Comparison of ENCODE assay signal across 1 cellular context in genomic region chr12:6323340-6323994, GRCh38.
A peak's percentile ranks its signal among the peaks of the same experiment; 100 is the strongest.
TF ChIP-seq lines count a peak whose summit lies in the region.

No MANE protein-coding gene starts in this region.

TF ChIP-seq in K562, 482 proteins besides CTCF, POLR2A, EP300 and RAD21 (continued from another document):
- TF ChIP-seq TFE3 (CRISPR knock-in tag; IDR thresholded peaks at IDR 0.05) (no peak), ZNF699 (CRISPR knock-in tag; IDR thresholded peaks at IDR 0.05; ENCODE audit: insufficient replicate concordance) (no peak), SMARCE1 (IDR thresholded peaks at IDR 0.05) (peak; percentile 85), SPI1 (IDR thresholded peaks at IDR 0.05; ENCODE audit: borderline replicate concordance, low read depth, low read length) (no peak), IRF2 (CRISPR knock-in tag; IDR thresholded peaks at IDR 0.05) (no peak), SAFB2 (IDR thresholded peaks at IDR 0.05; ENCODE audit: borderline replicate concordance, low read depth, low read length, severe bottlenecking) (no peak), C11orf30 (IDR thresholded peaks at IDR 0.05; ENCODE audit: low read depth) (peak; percentile 92), HIVEP1 (CRISPR knock-in tag; IDR thresholded peaks at IDR 0.05) (no peak), ZBTB1 (CRISPR knock-in tag; IDR thresholded peaks at IDR 0.05; ENCODE audit: borderline replicate concordance, low read depth) (no peak), ZNF431 (CRISPR knock-in tag; IDR thresholded peaks at IDR 0.05) (no peak), PRDM10 (IDR thresholded peaks at IDR 0.05; ENCODE audit: partially characterized antibody) (no peak), JUN (IDR thresholded peaks at IDR 0.05; ENCODE audit: borderline replicate concordance, low read depth, low read length) (peak; percentile 83), JUN (CRISPR knock-in tag; IDR thresholded peaks at IDR 0.05; ENCODE audit: borderline replicate concordance) (no peak), POLR2B (IDR thresholded peaks at IDR 0.05; ENCODE audit: low read depth, partially characterized antibody) (no peak), ZC3H11A (IDR thresholded peaks at IDR 0.05; ENCODE audit: low read depth, low read length) (no peak)
- TF ChIP-seq, protein P1, sequence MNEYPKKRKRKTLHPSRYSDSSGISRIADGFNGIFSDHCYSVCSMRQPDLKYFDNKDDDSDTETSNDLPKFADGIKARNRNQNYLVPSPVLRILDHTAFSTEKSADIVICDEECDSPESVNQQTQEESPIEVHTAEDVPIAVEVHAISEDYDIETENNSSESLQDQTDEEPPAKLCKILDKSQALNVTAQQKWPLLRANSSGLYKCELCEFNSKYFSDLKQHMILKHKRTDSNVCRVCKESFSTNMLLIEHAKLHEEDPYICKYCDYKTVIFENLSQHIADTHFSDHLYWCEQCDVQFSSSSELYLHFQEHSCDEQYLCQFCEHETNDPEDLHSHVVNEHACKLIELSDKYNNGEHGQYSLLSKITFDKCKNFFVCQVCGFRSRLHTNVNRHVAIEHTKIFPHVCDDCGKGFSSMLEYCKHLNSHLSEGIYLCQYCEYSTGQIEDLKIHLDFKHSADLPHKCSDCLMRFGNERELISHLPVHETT (CRISPR knock-in tag; conservative IDR thresholded peaks at IDR 0.05 in 1 of 2, IDR thresholded peaks at IDR 0.05 in 1 of 2) = no peak
